ENCODE assay signal across 17 cellular contexts in genomic region chr16:9913604-9914330, GRCh38.
DNase-seq lines count a peak whose midpoint lies in the region; ATAC-seq and TF ChIP-seq lines count a peak whose summit lies in the region.
"Had no signal": no experiment of that assay in that cellular context is flagged by ENCODE, and none has a peak within 500 bp of the region (broad histone marks: within the 10 kb centered on the region; RNA-seq: fewer than 3 reads in every experiment).

No MANE protein-coding gene starts in this region.

- DNase-seq in coronary artery (ENCODE audit: low spot score), result no peak
- DNase-seq in sciatic nerve (ENCODE audit: low spot score), result no peak
- DNase-seq in D341Med (ENCODE audit: low spot score), result no peak
- DNase-seq in stimulated activated CD4-positive, alpha-beta T cell treated with anti-CD3 and anti-CD28 coated beads, Interleukin-15, amount 100 ng/mL, for 24 hours, result no peak
- no peak for DNase-seq in stimulated activated naive B cell treated with anti-CD40 and anti-IgM and Interleukin-4, amounts not matched to agents 10 μg/mL and 1 μg/mL and 100 μg/mL, for 72 hours
- DNase-seq: CD8-positive, alpha-beta T cell; HCEC 1CT; MG63; NCI-H1105; NCI-H187; NCI-H446 treated with DMSO at 0.1 percent for 48 hours; NCI-H774; Peyer's patch; SIG-M5 had no signal

- ATAC-seq in GM19395 (IDR thresholded peaks at IDR 0.05; ENCODE audit: unreplicated experiment), result peak; percentile 4
- ATAC-seq in sciatic nerve, result peak; percentile 92
- ATAC-seq in GM21367 (IDR thresholded peaks at IDR 0.05; ENCODE audit: unreplicated experiment), result no peak
- ATAC-seq in stimulated activated naive B cell treated with anti-CD40 and anti-IgM and Interleukin-4, amounts not matched to agents 10 μg/mL and 1 μg/mL and 100 μg/mL, for 72 hours (replicated peaks), result no peak
- ATAC-seq: CD8-positive, alpha-beta T cell had no signal

- H3K4me1 ChIP-seq in KMS-11 (ENCODE audit: low read depth, poor library complexity, severe bottlenecking), result peaks cover 71% of the 10 kb centered on the region
- H3K4me1 ChIP-seq: Peyer's patch had no signal

- peaks cover 0 to 3% of the 10 kb centered on the region in 2 donors for H3K9me3 Mint-ChIP-seq in stimulated activated naive B cell treated with anti-CD40 and anti-IgM and Interleukin-4, amounts not matched to agents 10 μg/mL and 1 μg/mL and 100 μg/mL, for 72 hours

- no peak overlapping the region for H3K4me3 Mint-ChIP-seq in stimulated activated naive B cell treated with anti-CD40 and anti-IgM and Interleukin-4, amounts not matched to agents 10 μg/mL and 1 μg/mL and 100 μg/mL, for 72 hours
- H3K4me3 Mint-ChIP-seq: CD8-positive, alpha-beta T cell had no signal

- H3K79me2 ChIP-seq in KMS-11 (ENCODE audit: insufficient read depth, low read depth), result no peaks in the 10 kb centered on the region

- peak overlapping the region; percentile 37; the same call in 1 of the 2 replicates for H3K9ac ChIP-seq in KMS-11

- peaks cover 0 to 4% of the 10 kb centered on the region in 2 donors for H3K4me1 Mint-ChIP-seq in stimulated activated naive B cell treated with anti-CD40 and anti-IgM and Interleukin-4, amounts not matched to agents 10 μg/mL and 1 μg/mL and 100 μg/mL, for 72 hours

- H3K4me2 ChIP-seq in KMS-11, result peak overlapping the region; percentile 87

- peak overlapping the region; percentile 76 for H3K27ac ChIP-seq in KMS-11
- peak overlapping the region; percentile 7 to 40 for H3K27ac ChIP-seq in coronary artery
- H3K27ac ChIP-seq: Peyer's patch had no signal

- no peak overlapping the region for H2AFZ ChIP-seq in KMS-11 (ENCODE audit: low read depth)

- intact Hi-C loops in sciatic nerve (cut with DNase I), result no loop called here

- no peak overlapping the region for H3K27ac Mint-ChIP-seq in stimulated activated naive B cell treated with anti-CD40 and anti-IgM and Interleukin-4, amounts not matched to agents 10 μg/mL and 1 μg/mL and 100 μg/mL, for 72 hours
- H3K27ac Mint-ChIP-seq: CD8-positive, alpha-beta T cell had no signal

- TF ChIP-seq CTCF in KMS-11 (conservative IDR thresholded peaks at IDR 0.05; ENCODE audit: low read depth, low read length) (no peak), coronary artery (IDR thresholded peaks at IDR 0.05) (no peak)

- H3K27me3 ChIP-seq in KMS-11 (ENCODE audit: insufficient read depth, low read depth), result no peaks in the 10 kb centered on the region
- H3K27me3 ChIP-seq: Peyer's patch had no signal

- no peaks in the 10 kb centered on the region for H4K20me1 ChIP-seq in KMS-11 (ENCODE audit: insufficient read depth)

- no peaks in the 10 kb centered on the region for H3K36me3 ChIP-seq in KMS-11 (ENCODE audit: insufficient read depth)
- H3K36me3 ChIP-seq: MG63, Peyer's patch had no signal

- no peaks in the 10 kb centered on the region for H3K36me3 Mint-ChIP-seq in stimulated activated naive B cell treated with anti-CD40 and anti-IgM and Interleukin-4, amounts not matched to agents 10 μg/mL and 1 μg/mL and 100 μg/mL, for 72 hours
- H3K36me3 Mint-ChIP-seq: CD8-positive, alpha-beta T cell had no signal

- H3K4me3 ChIP-seq in KMS-11 (IDR thresholded peaks at IDR 0.05; ENCODE audit: insufficient read depth, low read depth, low read length) (no peak overlapping the region), coronary artery (no peak overlapping the region)
- H3K4me3 ChIP-seq: MG63, Peyer's patch had no signal

- H3K27me3 Mint-ChIP-seq in stimulated activated naive B cell treated with anti-CD40 and anti-IgM and Interleukin-4, amounts not matched to agents 10 μg/mL and 1 μg/mL and 100 μg/mL, for 72 hours, result peaks cover 1 to 12% of the 10 kb centered on the region in 2 donors

Comparison
In these comparisons a context has a peak if more than half of its experiments do, and no peak if none do; other contexts are left out.
1. ATAC-seq: peak in GM19395 (single experiment) and sciatic nerve (single experiment); none in GM21367 (single experiment) and stimulated activated naive B cell treated with anti-CD40 and anti-IgM and Interleukin-4, amounts not matched to agents 10 μg/mL and 1 μg/mL and 100 μg/mL, for 72 hours (0 of 2).